Comparison of ENCODE assay signal across 19 cellular contexts in the genomic region with DNA sequence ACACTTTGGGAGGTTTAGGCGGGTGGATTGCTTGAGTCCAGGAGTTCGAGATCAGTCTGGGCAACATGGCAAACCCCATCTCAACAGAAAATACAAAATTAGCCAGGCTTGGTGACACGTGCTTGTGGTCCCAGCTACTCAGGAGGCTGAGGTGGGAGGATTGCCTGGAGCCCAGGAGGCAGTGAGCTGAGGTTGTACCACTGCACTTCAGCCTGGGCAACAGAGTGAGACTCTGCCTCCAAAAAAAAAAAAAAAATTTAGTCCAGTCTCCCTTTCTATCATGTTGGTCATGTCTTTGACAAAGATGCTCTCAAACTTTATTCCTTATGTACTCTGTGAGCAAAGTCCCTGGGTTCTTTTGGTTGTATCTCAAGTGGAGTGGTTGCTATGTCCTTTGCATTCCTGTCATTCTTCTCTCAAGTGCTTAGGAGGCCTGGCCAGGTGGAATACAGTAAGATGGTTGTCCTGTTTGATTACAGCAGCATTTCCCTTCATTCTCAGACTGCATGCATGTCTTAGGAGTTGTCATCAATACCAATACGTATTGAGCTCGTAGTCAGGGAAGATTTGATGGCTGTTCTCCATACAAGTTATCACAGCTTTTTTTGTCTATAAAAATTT.
DNase-seq lines count a peak whose midpoint lies in the region; ATAC-seq and TF ChIP-seq lines count a peak whose summit lies in the region.
"Had no signal": no experiment of that assay in that cellular context is flagged by ENCODE, and none has a peak within 500 bp of the region (broad histone marks: within the 10 kb centered on the region; RNA-seq: fewer than 3 reads in every experiment).

No MANE protein-coding gene starts in this region.

- H3K27me3 ChIP-seq in cardiac muscle cell (no peaks in the 10 kb centered on the region), right atrium auricular region (no peaks in the 10 kb centered on the region), kidney epithelial cell (ENCODE audit: control insufficient read depth, insufficient read depth, low read length) (no peaks in the 10 kb centered on the region), upper lobe of left lung (no peaks in the 10 kb centered on the region)
- H3K27me3 ChIP-seq: stomach had no signal

- H3K36me3 ChIP-seq in cardiac muscle cell (peaks cover 12% of the 10 kb centered on the region), right atrium auricular region (peaks cover 6% of the 10 kb centered on the region), kidney epithelial cell (ENCODE audit: control insufficient read depth, insufficient read depth, low read length) (no peaks in the 10 kb centered on the region), upper lobe of left lung (peaks cover 0 to 2% (median 0%) of the 10 kb centered on the region in 4 donors)

- H3K4me3 ChIP-seq in cardiac muscle cell: no peak overlapping the region
- no peak overlapping the region for H3K4me3 ChIP-seq in right atrium auricular region
- no peak overlapping the region for H3K4me3 ChIP-seq in kidney epithelial cell (ENCODE audit: low read depth, low read length)
- H3K4me3 ChIP-seq in upper lobe of left lung: no peak overlapping the region
- H3K4me3 ChIP-seq: K562, stomach had no signal

- WGBS in upper lobe of left lung, 2 donors: 75 to 83% methylated on average over 5 of the region's 5 CpGs

- ATAC-seq in upper lobe of left lung (ENCODE audit: low FRiP score in 2 of 2) (peak; percentile 53 to 80), GM18498 (IDR thresholded peaks at IDR 0.05; ENCODE audit: unreplicated experiment) (no peak)
- ATAC-seq: activated naive CD8-positive, alpha-beta T cell treated with anti-CD3 and anti-CD28 coated beads, Interleukin-2, amount 50 U/mL, for 24 hours; HCT116; K562; T-cell had no signal

- TF ChIP-seq CTCF in cardiac muscle cell (IDR thresholded peaks at IDR 0.05; ENCODE audit: low read depth, low read length) (no peak), right atrium auricular region (IDR thresholded peaks at IDR 0.05) (no peak), kidney epithelial cell (IDR thresholded peaks at IDR 0.05; ENCODE audit: insufficient read depth, low read length, poor library complexity, severe bottlenecking) (no peak), upper lobe of left lung (IDR thresholded peaks at IDR 0.05) (no peak)

- TF ChIP-seq POLR2A in upper lobe of left lung (IDR thresholded peaks at IDR 0.05): no peak

- no peaks in the 10 kb centered on the region for H3K9me3 ChIP-seq in cardiac muscle cell (ENCODE audit: low read depth)
- no peaks in the 10 kb centered on the region for H3K9me3 ChIP-seq in right atrium auricular region
- H3K9me3 ChIP-seq in upper lobe of left lung: no peaks in the 10 kb centered on the region
- H3K9me3 ChIP-seq: stomach had no signal

- H3K27ac ChIP-seq in cardiac muscle cell: peak overlapping the region; percentile 98
- H3K27ac ChIP-seq in right atrium auricular region: no peak overlapping the region
- peak overlapping the region in 1 of 4 donors; percentile 17 for H3K27ac ChIP-seq in upper lobe of left lung
- H3K27ac ChIP-seq: RWPE1, stomach had no signal

- TF ChIP-seq EP300 in upper lobe of left lung (IDR thresholded peaks at IDR 0.05): no peak

- peaks cover 56% of the 10 kb centered on the region for H3K4me1 ChIP-seq in cardiac muscle cell (ENCODE audit: low read depth)
- peaks cover 0 to 39% of the 10 kb centered on the region in 2 donors for H3K4me1 ChIP-seq in right atrium auricular region
- peaks cover 13 to 22% (median 16%) of the 10 kb centered on the region in 4 donors for H3K4me1 ChIP-seq in upper lobe of left lung

- peak; percentile 59 to 82 for DNase-seq in cardiac muscle cell (ENCODE audit: low read depth in 1 of 2, low spot score in 1 of 2)
- DNase-seq in right atrium auricular region (ENCODE audit: low spot score): no peak
- DNase-seq in SW480 (ENCODE audit: low spot score): peak; percentile 8
- peak; percentile 4 for DNase-seq in kidney epithelial cell (ENCODE audit: low read depth)
- DNase-seq in upper lobe of left lung: peak in 1 of 2 donors; percentile 49
- DNase-seq in NCI-H128 (lab: John Stamatoyannopoulos, UW; ENCODE audit: unreplicated experiment): no peak
- DNase-seq in COLO829 (ENCODE audit: low spot score): no peak
- DNase-seq: activated naive CD8-positive, alpha-beta T cell treated with anti-CD3 and anti-CD28 coated beads, Interleukin-2, amount 50 U/mL, for 24 hours; CD8-positive, alpha-beta memory T cell; central memory CD4-positive, alpha-beta T cell; foreskin fibroblast; GDM1; NCI-H82; stomach; T-cell had no signal

Comparison
In these comparisons a context has a peak if more than half of its experiments do, and no peak if none do; other contexts are left out.
1. DNase-seq: peak in cardiac muscle cell (2 of 2), SW480 (single experiment) and kidney epithelial cell (single experiment); none in right atrium auricular region (single experiment), NCI-H128 (single experiment) and COLO829 (single experiment).